ENCODE assay signal across 9 cellular contexts in genomic region chr19:495440-496332, GRCh38. TPM values are rescaled to one million over a fixed set of nuclear protein-coding genes. Genes with fewer than 3 reads are reported as not detected.
A peak's percentile ranks its signal among the peaks of the same experiment; 100 is the strongest.
DNase-seq lines count a peak whose midpoint lies in the region; ATAC-seq and TF ChIP-seq lines count a peak whose summit lies in the region.
"Had no signal": no experiment of that assay in that cellular context is flagged by ENCODE, and none has a peak within 500 bp of the region (broad histone marks: within the 10 kb centered on the region; RNA-seq: fewer than 3 reads in every experiment).

No MANE protein-coding gene starts in this region.

- H3K9me2 ChIP-seq in Loucy (replicated peaks; ENCODE audit: low read depth, low read length): no peaks in the 10 kb centered on the region

- H3K4me1 ChIP-seq in ES-I3 (ENCODE audit: insufficient read depth, low read length) (no peaks in the 10 kb centered on the region; the same call in 1 of the 2 replicates), Loucy (ENCODE audit: insufficient read depth, low read length, poor library complexity, severe bottlenecking) (no peaks in the 10 kb centered on the region)

- H3K4me2 ChIP-seq in Loucy (ENCODE audit: low read depth, low read length, poor library complexity, severe bottlenecking): no peak overlapping the region

- peaks cover 5% of the 10 kb centered on the region; the same call in 1 of the 2 replicates for H3F3A ChIP-seq in Loucy (ENCODE audit: low read depth)

- H4K20me1 ChIP-seq in Loucy (ENCODE audit: insufficient read depth, low read length, poor library complexity, severe bottlenecking): no peaks in the 10 kb centered on the region

- peak overlapping the region; percentile 31; the same call in 1 of the 2 replicates for H3K9ac ChIP-seq in ES-I3 (ENCODE audit: low read depth, low read length)
- H3K9ac ChIP-seq in Loucy (ENCODE audit: low read depth, low read length, poor library complexity, severe bottlenecking): no peak overlapping the region

- H3K36me3 ChIP-seq in ES-I3 (ENCODE audit: insufficient read depth, low read length) (no peaks in the 10 kb centered on the region), Loucy (ENCODE audit: insufficient read depth, low read length) (no peaks in the 10 kb centered on the region)

- DNase-seq in activated T-helper 1 cell treated with anti-CD3 and anti-CD28 coated beads, Interleukin-12 subunit alpha, Interleukin-12 subunit beta, Interleukin-2, Interleukin-4 antibody, amounts not matched to agents 30 ng/mL and 10 ng/mL and 1 ng/mL, durations not matched to agents 14 hours and 24 hours and 36 hours (ENCODE audit: low spot score): peak; percentile 38
- DNase-seq in glutamatergic neuron (peak; percentile 79), epidermal melanocyte (ENCODE audit: insufficient read length, low spot score) (no peak)
- DNase-seq in stimulated activated CD4-positive, alpha-beta T cell treated with anti-CD3 and anti-CD28 coated beads, Interleukin-1b, Interleukin-23, amount 100 ng/mL, for 48 hours: peak; percentile 70

- H3K27me3 ChIP-seq in Loucy (ENCODE audit: insufficient read depth, low read length, poor library complexity, severe bottlenecking): no peaks in the 10 kb centered on the region

- no peak for ATAC-seq in stimulated activated memory B cell treated with anti-CD40 and anti-IgM and Interleukin-4, amounts not matched to agents 10 μg/mL and 1 μg/mL and 100 μg/mL, for 72 hours
- ATAC-seq in HG03139 (IDR thresholded peaks at IDR 0.05; ENCODE audit: unreplicated experiment): no peak

- peaks cover 2% of the 10 kb centered on the region for H3K36me3 Mint-ChIP-seq in activated T-helper 1 cell treated with anti-CD3 and anti-CD28 coated beads, Interleukin-12 subunit alpha, Interleukin-12 subunit beta, Interleukin-2, Interleukin-4 antibody, amounts not matched to agents 30 ng/mL and 10 ng/mL and 1 ng/mL, durations not matched to agents 14 hours and 24 hours and 36 hours (ENCODE audit: low read depth)
- peaks cover 4% of the 10 kb centered on the region for H3K36me3 Mint-ChIP-seq in glutamatergic neuron (ENCODE audit: unreplicated experiment)
- peaks cover 6% of the 10 kb centered on the region for H3K36me3 Mint-ChIP-seq in stimulated activated memory B cell treated with anti-CD40 and anti-IgM and Interleukin-4, amounts not matched to agents 10 μg/mL and 1 μg/mL and 100 μg/mL, for 72 hours

- no peak overlapping the region for H3K4me3 ChIP-seq in Loucy (ENCODE audit: low read length, poor library complexity, severe bottlenecking)

- H3K9me3 Mint-ChIP-seq in activated T-helper 1 cell treated with anti-CD3 and anti-CD28 coated beads, Interleukin-12 subunit alpha, Interleukin-12 subunit beta, Interleukin-2, Interleukin-4 antibody, amounts not matched to agents 30 ng/mL and 10 ng/mL and 1 ng/mL, durations not matched to agents 14 hours and 24 hours and 36 hours: peaks cover 4% of the 10 kb centered on the region
- peaks cover 6% of the 10 kb centered on the region for H3K9me3 Mint-ChIP-seq in glutamatergic neuron (ENCODE audit: unreplicated experiment)
- peaks cover 3% of the 10 kb centered on the region for H3K9me3 Mint-ChIP-seq in stimulated activated memory B cell treated with anti-CD40 and anti-IgM and Interleukin-4, amounts not matched to agents 10 μg/mL and 1 μg/mL and 100 μg/mL, for 72 hours

- intact Hi-C loops in activated T-helper 1 cell treated with anti-CD3 and anti-CD28 coated beads, Interleukin-12 subunit alpha, Interleukin-12 subunit beta, Interleukin-2, Interleukin-4 antibody, amounts not matched to agents 30 ng/mL and 10 ng/mL and 1 ng/mL, durations not matched to agents 14 hours and 24 hours and 36 hours (cut with micrococcal nuclease): no loop called here

- H3K4me1 Mint-ChIP-seq in activated T-helper 1 cell treated with anti-CD3 and anti-CD28 coated beads, Interleukin-12 subunit alpha, Interleukin-12 subunit beta, Interleukin-2, Interleukin-4 antibody, amounts not matched to agents 30 ng/mL and 10 ng/mL and 1 ng/mL, durations not matched to agents 14 hours and 24 hours and 36 hours (ENCODE audit: low read depth): no peaks in the 10 kb centered on the region
- H3K4me1 Mint-ChIP-seq in glutamatergic neuron (ENCODE audit: low read depth, unreplicated experiment): peaks cover 2% of the 10 kb centered on the region
- H3K4me1 Mint-ChIP-seq in stimulated activated memory B cell treated with anti-CD40 and anti-IgM and Interleukin-4, amounts not matched to agents 10 μg/mL and 1 μg/mL and 100 μg/mL, for 72 hours: peaks cover 22% of the 10 kb centered on the region

- no peak overlapping the region for H3K4me3 Mint-ChIP-seq in activated T-helper 1 cell treated with anti-CD3 and anti-CD28 coated beads, Interleukin-12 subunit alpha, Interleukin-12 subunit beta, Interleukin-2, Interleukin-4 antibody, amounts not matched to agents 30 ng/mL and 10 ng/mL and 1 ng/mL, durations not matched to agents 14 hours and 24 hours and 36 hours
- no peak overlapping the region for H3K4me3 Mint-ChIP-seq in glutamatergic neuron (ENCODE audit: unreplicated experiment)
- H3K4me3 Mint-ChIP-seq in stimulated activated memory B cell treated with anti-CD40 and anti-IgM and Interleukin-4, amounts not matched to agents 10 μg/mL and 1 μg/mL and 100 μg/mL, for 72 hours: no peak overlapping the region

- no peak overlapping the region for H3K27ac Mint-ChIP-seq in activated T-helper 1 cell treated with anti-CD3 and anti-CD28 coated beads, Interleukin-12 subunit alpha, Interleukin-12 subunit beta, Interleukin-2, Interleukin-4 antibody, amounts not matched to agents 30 ng/mL and 10 ng/mL and 1 ng/mL, durations not matched to agents 14 hours and 24 hours and 36 hours
- no peak overlapping the region for H3K27ac Mint-ChIP-seq in glutamatergic neuron (ENCODE audit: unreplicated experiment)
- no peak overlapping the region for H3K27ac Mint-ChIP-seq in stimulated activated memory B cell treated with anti-CD40 and anti-IgM and Interleukin-4, amounts not matched to agents 10 μg/mL and 1 μg/mL and 100 μg/mL, for 72 hours

- H3K9me3 ChIP-seq in ES-I3 (ENCODE audit: control insufficient read depth, insufficient read depth, low read length) (no peaks in the 10 kb centered on the region), Loucy (ENCODE audit: insufficient read depth, low read depth, low read length) (no peaks in the 10 kb centered on the region)

- TF ChIP-seq CTCF in Loucy (conservative IDR thresholded peaks at IDR 0.05; ENCODE audit: low read length) (peak; percentile 43), glutamatergic neuron (IDR thresholded peaks at IDR 0.05; ENCODE audit: partially characterized antibody, unreplicated experiment) (peak; percentile 94)

- H3K27me3 Mint-ChIP-seq in activated T-helper 1 cell treated with anti-CD3 and anti-CD28 coated beads, Interleukin-12 subunit alpha, Interleukin-12 subunit beta, Interleukin-2, Interleukin-4 antibody, amounts not matched to agents 30 ng/mL and 10 ng/mL and 1 ng/mL, durations not matched to agents 14 hours and 24 hours and 36 hours (ENCODE audit: insufficient read depth): peaks cover 21% of the 10 kb centered on the region
- peaks cover 14% of the 10 kb centered on the region for H3K27me3 Mint-ChIP-seq in glutamatergic neuron (ENCODE audit: unreplicated experiment)
- H3K27me3 Mint-ChIP-seq in stimulated activated memory B cell treated with anti-CD40 and anti-IgM and Interleukin-4, amounts not matched to agents 10 μg/mL and 1 μg/mL and 100 μg/mL, for 72 hours: peaks cover 42% of the 10 kb centered on the region

- H3K79me2 ChIP-seq in Loucy (ENCODE audit: insufficient read depth, low read length): no peaks in the 10 kb centered on the region

- no peak overlapping the region for H2AFZ ChIP-seq in Loucy (ENCODE audit: low read length)

RNA-seq across cellular contexts. Expression of gene MADCAM1, which starts 0.6 kb away (rescaled TPM):
- total RNA-seq in activated T-helper 1 cell treated with anti-CD3 and anti-CD28 coated beads, Interleukin-12 subunit alpha, Interleukin-12 subunit beta, Interleukin-2, Interleukin-4 antibody, amounts not matched to agents 30 ng/mL and 10 ng/mL and 1 ng/mL, durations not matched to agents 14 hours and 24 hours and 36 hours: 0.18 and 0.27 TPM in 2 replicates
- 1.7 TPM for total RNA-seq in glutamatergic neuron (ENCODE audit: unreplicated experiment)

RNA-seq across cellular contexts. Expression of gene TPGS1, which starts 11.6 kb away (rescaled TPM):
- total RNA-seq in activated T-helper 1 cell treated with anti-CD3 and anti-CD28 coated beads, Interleukin-12 subunit alpha, Interleukin-12 subunit beta, Interleukin-2, Interleukin-4 antibody, amounts not matched to agents 30 ng/mL and 10 ng/mL and 1 ng/mL, durations not matched to agents 14 hours and 24 hours and 36 hours: 17.6 and 18.2 TPM in 2 replicates
- total RNA-seq in glutamatergic neuron (ENCODE audit: unreplicated experiment): 20.0 TPM

RNA-seq across cellular contexts. Expression of gene SHC2, which starts 34.9 kb away (rescaled TPM):
- total RNA-seq in activated T-helper 1 cell treated with anti-CD3 and anti-CD28 coated beads, Interleukin-12 subunit alpha, Interleukin-12 subunit beta, Interleukin-2, Interleukin-4 antibody, amounts not matched to agents 30 ng/mL and 10 ng/mL and 1 ng/mL, durations not matched to agents 14 hours and 24 hours and 36 hours: not detected in 2 replicates
- 343 TPM for total RNA-seq in glutamatergic neuron (ENCODE audit: unreplicated experiment)

RNA-seq across cellular contexts. Expression of gene CDC34, which starts 35.9 kb away (rescaled TPM):
- total RNA-seq in activated T-helper 1 cell treated with anti-CD3 and anti-CD28 coated beads, Interleukin-12 subunit alpha, Interleukin-12 subunit beta, Interleukin-2, Interleukin-4 antibody, amounts not matched to agents 30 ng/mL and 10 ng/mL and 1 ng/mL, durations not matched to agents 14 hours and 24 hours and 36 hours: 56.6 and 58.2 TPM in 2 replicates
- total RNA-seq in glutamatergic neuron (ENCODE audit: unreplicated experiment): 136 TPM

RNA-seq across cellular contexts. Expression of gene GZMM, which starts 48.2 kb away (rescaled TPM):
- 52.7 and 55.6 TPM in 2 replicates for total RNA-seq in activated T-helper 1 cell treated with anti-CD3 and anti-CD28 coated beads, Interleukin-12 subunit alpha, Interleukin-12 subunit beta, Interleukin-2, Interleukin-4 antibody, amounts not matched to agents 30 ng/mL and 10 ng/mL and 1 ng/mL, durations not matched to agents 14 hours and 24 hours and 36 hours
- 0.47 TPM for total RNA-seq in glutamatergic neuron (ENCODE audit: unreplicated experiment)
- total RNA-seq: skeletal muscle tissue had no signal

Comparison
In these comparisons a context has a peak if more than half of its experiments do, and no peak if none do; other contexts are left out.
1. RNA of gene SHC2, which starts 34.9 kb away (total RNA-seq): 343 TPM in glutamatergic neuron (single experiment); not detected in activated T-helper 1 cell treated with anti-CD3 and anti-CD28 coated beads, Interleukin-12 subunit alpha, Interleukin-12 subunit beta, Interleukin-2, Interleukin-4 antibody, amounts not matched to agents 30 ng/mL and 10 ng/mL and 1 ng/mL, durations not matched to agents 14 hours and 24 hours and 36 hours; every median in the first group is over 100 times any median in the second.